ENCODE assay signal across 9 cellular contexts in genomic region chr1:1001631-1002300, GRCh38. TPM values are rescaled to one million over a fixed set of nuclear protein-coding genes. Genes with fewer than 3 reads are reported as not detected.
DNase-seq lines count a peak whose midpoint lies in the region; ATAC-seq and TF ChIP-seq lines count a peak whose summit lies in the region.
"Had no signal": no experiment of that assay in that cellular context is flagged by ENCODE, and none has a peak within 500 bp of the region (broad histone marks: within the 10 kb centered on the region; RNA-seq: fewer than 3 reads in every experiment).

No MANE protein-coding gene starts in this region.

- TF ChIP-seq CTCF in LNCaP clone FGC (IDR thresholded peaks at IDR 0.05; ENCODE audit: control insufficient read depth, extremely low read depth, insufficient read depth) (peak; percentile 84), left lung (IDR thresholded peaks at IDR 0.05) (peak; percentile 95 to 98)

- H3K27me3 ChIP-seq in left lung = peaks cover 11 to 95% of the 10 kb centered on the region in 2 donors

- H3K4me3 ChIP-seq in LNCaP clone FGC (ENCODE audit: low read depth, low read length) (peak overlapping the region; percentile 78), left lung (peak overlapping the region; percentile 64 to 67)

- H3K4me1 ChIP-seq in left lung = peaks cover 12 to 57% of the 10 kb centered on the region in 2 donors

- H3K9me3 ChIP-seq in left lung = no peaks in the 10 kb centered on the region

- peak; percentile 94 for DNase-seq in GM03348 (ENCODE audit: low spot score)
- DNase-seq in LNCaP clone FGC (ENCODE audit: low read depth) = no peak
- DNase-seq in activated CD4-positive, alpha-beta T cell treated with anti-CD3 and anti-CD28 coated beads for 24 hours (ENCODE audit: low read depth in 2 of 2) = peak; percentile 53 to 60
- peak; percentile 70 to 96 for DNase-seq in left lung
- DNase-seq in stimulated activated CD4-positive, alpha-beta T cell treated with anti-CD3 and anti-CD28 coated beads, Interleukin-4, amount 100 ng/mL, for 4 hours = peak; percentile 53 to 76
- no peak for DNase-seq in NCI-H2029 (lab: John Stamatoyannopoulos, UW)

- no peaks in the 10 kb centered on the region for H3K36me3 ChIP-seq in left lung

- H3K27ac ChIP-seq in cingulate gyrus (ENCODE audit: low read depth, low read length) (peak overlapping the region; percentile 87), left lung (peak overlapping the region; percentile 94 to 96)

- intact Hi-C loops in left lung (cut with DNase I) = no loop called here

- ATAC-seq in left lung (peak; percentile 62), HG02981 (IDR thresholded peaks at IDR 0.05; ENCODE audit: unreplicated experiment) (no peak)

RNA-seq across cellular contexts. Expression of gene HES4, which starts 1.9 kb away (rescaled TPM):
- 10 to 100 TPM; 25.6 to 37.5 TPM for total RNA-seq in left lung

RNA-seq across cellular contexts. Expression of gene ISG15, which starts 11.5 kb away (rescaled TPM):
- total RNA-seq in left lung = 10 to 100 TPM; 75.4 to 90.0 TPM

RNA-seq across cellular contexts. Expression of gene AGRN, which starts 18.2 kb away (rescaled TPM):
- 100 to 1,000 TPM in 1 of 2 donors, 10 to 100 TPM in 1; 96.8 to 208 TPM for total RNA-seq in left lung

RNA-seq across cellular contexts. Expression of gene PERM1, which starts 19.9 kb away (rescaled TPM):
- not detected for total RNA-seq in left lung
- total RNA-seq: glomerular endothelial cell had no signal

RNA-seq across cellular contexts. Expression of gene PLEKHN1, which starts 35.5 kb away (rescaled TPM):
- 1 to 10 TPM; 3.8 to 5.1 TPM for total RNA-seq in left lung

Comparison
In these comparisons a context has a peak if more than half of its experiments do, and no peak if none do; other contexts are left out.
1. DNase-seq: peak in GM03348 (single experiment), activated CD4-positive, alpha-beta T cell treated with anti-CD3 and anti-CD28 coated beads for 24 hours (2 of 2), left lung (2 of 2) and stimulated activated CD4-positive, alpha-beta T cell treated with anti-CD3 and anti-CD28 coated beads, Interleukin-4, amount 100 ng/mL, for 4 hours (2 of 2); none in LNCaP clone FGC (single experiment) and NCI-H2029 (single experiment).